20 cellular contexts compared by ENCODE assay signal in the genomic region with DNA sequence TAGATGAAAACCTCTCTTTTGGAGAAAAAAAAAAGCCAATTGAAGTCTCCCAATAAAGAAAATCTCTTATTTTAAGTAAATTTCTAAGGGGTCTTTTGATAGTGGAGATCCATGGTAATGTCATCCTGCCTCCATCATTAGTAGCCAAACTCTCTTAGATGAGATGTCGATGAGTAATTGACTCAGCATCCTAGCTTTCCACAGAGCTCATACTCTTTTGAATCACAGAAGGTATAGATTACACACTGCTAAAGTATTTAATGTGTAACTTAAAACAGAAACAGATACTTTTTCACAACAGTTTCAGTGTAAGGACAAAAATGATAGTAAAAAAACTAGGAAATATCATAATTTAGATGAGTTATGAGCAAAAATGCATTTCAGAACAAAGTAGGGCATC. TPM values are rescaled to one million over a fixed set of nuclear protein-coding genes. Genes with fewer than 3 reads are reported as not detected.
DNase-seq lines count a peak whose midpoint lies in the region; FAIRE-seq and TF ChIP-seq lines count a peak whose summit lies in the region.
"Had no signal": no experiment of that assay in that cellular context is flagged by ENCODE, and none has a peak within 500 bp of the region (broad histone marks: within the 10 kb centered on the region; RNA-seq: fewer than 3 reads in every experiment).

No MANE protein-coding gene starts in this region.

- H3K9me3 ChIP-seq in mammary epithelial cell (replicated peaks; ENCODE audit: insufficient read depth, low read length): no peaks in the 10 kb centered on the region
- no peaks in the 10 kb centered on the region for H3K9me3 ChIP-seq in vagina
- H3K9me3 ChIP-seq: transverse colon had no signal

- 77% methylated on average over 1 of the region's 1 CpG for WGBS in mammary epithelial cell (ENCODE audit: low coverage, missing lambda C conversion rate)

- H3K4me1 ChIP-seq in mammary epithelial cell (ENCODE audit: insufficient read depth, low read length): no peaks in the 10 kb centered on the region
- no peaks in the 10 kb centered on the region for H3K4me1 ChIP-seq in vagina
- H3K4me1 ChIP-seq: transverse colon had no signal

- TF ChIP-seq CTCF in mammary epithelial cell (conservative IDR thresholded peaks at IDR 0.05 in 1 of 2, IDR thresholded peaks at IDR 0.05 in 1 of 2; ENCODE audit: extremely low read depth in 1 of 2, insufficient read depth in 1 of 2, low read depth in 1 of 2, low read length in 2 of 2): no peak
- no peak for TF ChIP-seq CTCF in MCF 10A (IDR thresholded peaks at IDR 0.05; ENCODE audit: unreplicated experiment)
- TF ChIP-seq CTCF in vagina (IDR thresholded peaks at IDR 0.05): no peak

- in situ Hi-C loops in mammary epithelial cell (cut with MboI; ENCODE audit: low sequenced_read_pairs in 2 of 2): no loop called here

- H3K36me3 Mint-ChIP-seq in MCF 10A (ENCODE audit: insufficient read depth, unreplicated experiment): no peaks in the 10 kb centered on the region
- H3K36me3 Mint-ChIP-seq: CD4-positive, CD25-positive, alpha-beta regulatory T cell; immature natural killer cell; T-cell had no signal

- POLR2A ChIA-PET in MCF 10A (lab: Yijun Ruan, JAX): no interaction called here

- no peaks in the 10 kb centered on the region for H3K36me3 ChIP-seq in mammary epithelial cell (ENCODE audit: insufficient read depth, low read length)
- H3K36me3 ChIP-seq in vagina: no peaks in the 10 kb centered on the region
- H3K36me3 ChIP-seq: transverse colon had no signal

- CTCF ChIA-PET in mammary epithelial cell (lab: Charles Lee; ENCODE audit: low non-redundant PET) (no interaction called here), MCF 10A (lab: Yijun Ruan, JAX) (no interaction called here)

- BruUV-seq in mammary epithelial cell (replicated peaks; lab: Mats Ljungman, UMichigan) (no TSS peak), MCF 10A (replicated peaks; lab: Mats Ljungman, UMichigan) (no TSS peak)

- no peak overlapping the region for H2AFZ ChIP-seq in mammary epithelial cell (ENCODE audit: low read depth, low read length)

- peak; percentile 64 for DNase-seq in mammary epithelial cell
- no peak for DNase-seq in MCF 10A (ENCODE audit: unreplicated experiment)
- peak; percentile 69 for DNase-seq in amniotic epithelial cell (ENCODE audit: low read depth)
- peak; percentile 49 for DNase-seq in fibroblast of the conjunctiva (ENCODE audit: low read depth)
- DNase-seq in urothelium cell line (ENCODE audit: low spot score): peak; percentile 18
- no peak for DNase-seq in vagina (ENCODE audit: extremely low spot score in 2 of 2)
- DNase-seq in Kasumi-1 (lab: John Stamatoyannopoulos, UW): no peak
- DNase-seq in NCI-H1417 treated with DMSO at 0.1 percent for 48 hours (lab: John Stamatoyannopoulos, UW): no peak
- DNase-seq: CD4-positive, CD25-positive, alpha-beta regulatory T cell; glutamatergic neuron; immature natural killer cell; NCI-H146; NCI-H2227 treated with DMSO at 0.1 percent for 48 hours; nephron progenitor cell; stimulated activated CD4-positive, alpha-beta T cell treated with anti-CD3 and anti-CD28 coated beads, Interleukin-15, amount 100 ng/mL, for 24 hours; stimulated activated naive CD4-positive, alpha-beta T cell; T-cell; transverse colon had no signal

- peaks cover 36% of the 10 kb centered on the region for H3K27me3 Mint-ChIP-seq in MCF 10A (ENCODE audit: insufficient read depth, unreplicated experiment)
- H3K27me3 Mint-ChIP-seq: activated T-helper 17 cell treated with anti-CD3 and anti-CD28 coated beads, Interleukin-2, amount 50 U/mL, for 72 hours; CD4-positive, CD25-positive, alpha-beta regulatory T cell had no signal

- no peaks in the 10 kb centered on the region for H3K4me1 Mint-ChIP-seq in MCF 10A (ENCODE audit: insufficient read depth, unreplicated experiment)
- H3K4me1 Mint-ChIP-seq: activated T-helper 17 cell treated with anti-CD3 and anti-CD28 coated beads, Interleukin-2, amount 50 U/mL, for 72 hours; CD4-positive, CD25-positive, alpha-beta regulatory T cell; immature natural killer cell; nephron progenitor cell; T-cell had no signal

- H3K4me3 ChIP-seq in mammary epithelial cell (replicated peaks in 1 of 3; ENCODE audit: insufficient read depth in 1 of 3, low read depth in 2 of 3, low read length in 3 of 3) (no peak overlapping the region), vagina (no peak overlapping the region)
- H3K4me3 ChIP-seq: transverse colon had no signal

- no peak for TF ChIP-seq POLR2A in vagina (IDR thresholded peaks at IDR 0.05)

- no peak overlapping the region for H3K27ac Mint-ChIP-seq in MCF 10A (ENCODE audit: low read depth, unreplicated experiment)
- H3K27ac Mint-ChIP-seq: activated T-helper 17 cell treated with anti-CD3 and anti-CD28 coated beads, Interleukin-2, amount 50 U/mL, for 72 hours; CD4-positive, CD25-positive, alpha-beta regulatory T cell; immature natural killer cell; nephron progenitor cell; T-cell had no signal

- H4K20me1 ChIP-seq in mammary epithelial cell (ENCODE audit: insufficient read depth, low read length): no peaks in the 10 kb centered on the region

- H3K27me3 ChIP-seq in mammary epithelial cell (ENCODE audit: insufficient read depth, low read length): no peaks in the 10 kb centered on the region
- H3K27me3 ChIP-seq in vagina: no peaks in the 10 kb centered on the region
- H3K27me3 ChIP-seq: transverse colon had no signal

- intact Hi-C loops in mammary epithelial cell (cut with micrococcal nuclease) (no loop called here), MCF 10A (cut with micrococcal nuclease) (loop anchor here (10.0 kb wide), 1 partner anchor 161 kb away; no protein-coding TSS in a partner anchor), vagina (cut with DNase I) (no loop called here)

- H3K9me3 Mint-ChIP-seq in MCF 10A (ENCODE audit: unreplicated experiment): no peaks in the 10 kb centered on the region
- H3K9me3 Mint-ChIP-seq: activated T-helper 17 cell treated with anti-CD3 and anti-CD28 coated beads, Interleukin-2, amount 50 U/mL, for 72 hours; nephron progenitor cell had no signal

- no peak for FAIRE-seq in urothelium cell line (lab: Jason Lieb, UNC)

- H3K9ac ChIP-seq in mammary epithelial cell (ENCODE audit: insufficient read depth, low read length): no peak overlapping the region

- H3K27ac ChIP-seq in mammary epithelial cell (ENCODE audit: insufficient read depth, low read depth, low read length) (peak overlapping the region; percentile 47), vagina (no peak overlapping the region)
- H3K27ac ChIP-seq: 22Rv1, transverse colon had no signal

- no peak overlapping the region for H3K4me2 ChIP-seq in mammary epithelial cell (ENCODE audit: insufficient read depth, low read depth, low read length)

- dilution Hi-C loops in mammary epithelial cell (cut with HindIII; ENCODE audit: low sequenced_read_pairs): no loop called here

- H3K4me3 Mint-ChIP-seq in MCF 10A (ENCODE audit: unreplicated experiment): no peak overlapping the region
- H3K4me3 Mint-ChIP-seq: activated T-helper 17 cell treated with anti-CD3 and anti-CD28 coated beads, Interleukin-2, amount 50 U/mL, for 72 hours; CD4-positive, CD25-positive, alpha-beta regulatory T cell; immature natural killer cell; nephron progenitor cell; T-cell had no signal

- no peaks in the 10 kb centered on the region for H3K79me2 ChIP-seq in mammary epithelial cell (ENCODE audit: insufficient read depth, low read length)

RNA-seq across cellular contexts. Expression of a gene that starts 19.4 kb away (rescaled TPM):
- total RNA-seq in mammary epithelial cell (1 to 10 TPM; 1.4 to 7.7 TPM), MCF 10A (2022) (0.07 and 0.20 TPM in 2 replicates), vagina (6.9 TPM)
- polyA plus RNA-seq in mammary epithelial cell: 0.02 TPM
- polyA minus RNA-seq in mammary epithelial cell: not detected
- total RNA-seq: CD4-positive, CD25-positive, alpha-beta regulatory T cell had no signal
- polyA plus RNA-seq: CD4-positive, CD25-positive, alpha-beta regulatory T cell; immature natural killer cell had no signal

Comparison
In these comparisons a context has a peak if more than half of its experiments do, and no peak if none do; other contexts are left out.
1. DNase-seq: peak in mammary epithelial cell (single experiment), amniotic epithelial cell (single experiment), fibroblast of the conjunctiva (single experiment) and urothelium cell line (single experiment); none in MCF 10A (single experiment), vagina (0 of 2), Kasumi-1 (0 of 2) and NCI-H1417 treated with DMSO at 0.1 percent for 48 hours (single experiment).